Comparison of ENCODE assay signal across 12 cellular contexts in the genomic region with DNA sequence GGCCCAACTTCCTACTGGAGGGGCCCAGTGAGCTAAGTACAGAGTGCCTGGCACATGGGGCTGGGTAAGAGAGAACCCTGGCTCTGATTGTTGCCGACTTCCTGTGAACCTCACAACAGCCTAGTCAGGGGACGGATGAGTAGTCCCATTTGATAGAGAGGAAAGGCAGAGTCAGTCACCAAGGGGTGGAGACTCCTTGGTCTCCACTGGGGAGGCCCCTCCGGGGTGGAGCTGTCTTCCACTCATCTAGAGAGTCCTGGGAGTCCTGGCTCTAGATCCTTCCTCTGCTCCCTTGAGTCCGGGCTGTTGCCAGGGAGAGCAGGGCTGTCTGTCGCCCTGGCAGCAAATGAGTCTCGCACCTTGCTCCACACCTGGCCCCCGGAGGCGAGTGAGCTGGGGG. TPM values are rescaled to one million over a fixed set of nuclear protein-coding genes. Genes with fewer than 3 reads are reported as not detected.
DNase-seq lines count a peak whose midpoint lies in the region; ATAC-seq and TF ChIP-seq lines count a peak whose summit lies in the region.
"Had no signal": no experiment of that assay in that cellular context is flagged by ENCODE, and none has a peak within 500 bp of the region (broad histone marks: within the 10 kb centered on the region; RNA-seq: fewer than 3 reads in every experiment).

No MANE protein-coding gene starts in this region.

- intact Hi-C loops in prostate gland (cut with DNase I), result no loop called here

- WGBS in prostate gland, result 83% methylated on average over 8 of the region's 8 CpGs
- 91% methylated on average over 6 to 8 of the region's 8 CpGs for WGBS in endodermal cell (ENCODE audit: insufficient coverage in 1 of 2, insufficient read length in 1 of 2), 2 experiments

- H3K4me3 ChIP-seq in prostate gland (no peak overlapping the region), endodermal cell (ENCODE audit: low read length) (no peak overlapping the region)
- H3K4me3 ChIP-seq: left ventricle myocardium inferior had no signal

- H3K9me3 ChIP-seq in prostate gland (no peaks in the 10 kb centered on the region), endodermal cell (ENCODE audit: control insufficient read depth, low read length) (no peaks in the 10 kb centered on the region)
- H3K9me3 ChIP-seq: left ventricle myocardium inferior had no signal

- H3K27ac Mint-ChIP-seq in IgD-negative memory B cell, result peak overlapping the region; percentile 59 to 81 (median 71)
- peak overlapping the region; percentile 87 for H3K27ac Mint-ChIP-seq in activated naive CD8-positive, alpha-beta T cell treated with anti-CD3 and anti-CD28 coated beads, Interleukin-2, amount 50 U/mL, for 24 hours
- H3K27ac Mint-ChIP-seq in nephron progenitor cell, result no peak overlapping the region
- no peak overlapping the region for H3K27ac Mint-ChIP-seq in endodermal cell

- H3K4me3 Mint-ChIP-seq in IgD-negative memory B cell, result peak overlapping the region in 2 of 4 donors; percentile 12 to 43
- H3K4me3 Mint-ChIP-seq in activated naive CD8-positive, alpha-beta T cell treated with anti-CD3 and anti-CD28 coated beads, Interleukin-2, amount 50 U/mL, for 24 hours, result peak overlapping the region; percentile 58
- no peak overlapping the region for H3K4me3 Mint-ChIP-seq in nephron progenitor cell
- no peak overlapping the region for H3K4me3 Mint-ChIP-seq in endodermal cell

- peak; percentile 83 for DNase-seq in activated CD4-positive, alpha-beta T cell treated with anti-CD3 and anti-CD28 coated beads for 48 hours
- peak; percentile 63 for DNase-seq in activated naive CD8-positive, alpha-beta T cell treated with anti-CD3 and anti-CD28 coated beads, Interleukin-2, amount 50 U/mL, for 24 hours
- peak; percentile 50 to 64 for DNase-seq in stimulated activated CD4-positive, alpha-beta T cell treated with anti-CD3 and anti-CD28 coated beads, Interleukin-4, amount 100 ng/mL, for 48 hours (ENCODE audit: low read depth in 2 of 2)
- no peak for DNase-seq in prostate gland (ENCODE audit: low spot score)
- no peak for DNase-seq in nephron progenitor cell
- DNase-seq in endodermal cell, result no peak
- DNase-seq: DMS79, left ventricle myocardium inferior, NCI-H1105 treated with DMSO at 0.1 percent for 48 hours had no signal

- no peak for TF ChIP-seq CTCF in prostate gland (IDR thresholded peaks at IDR 0.05)
- no peak for TF ChIP-seq CTCF in nephron progenitor cell (IDR thresholded peaks at IDR 0.05)
- no peak for TF ChIP-seq CTCF in endodermal cell (conservative IDR thresholded peaks at IDR 0.05)

- no peaks in the 10 kb centered on the region for H3K4me1 ChIP-seq in prostate gland (replicated peaks)
- no peaks in the 10 kb centered on the region for H3K4me1 ChIP-seq in endodermal cell (ENCODE audit: control insufficient read depth, insufficient read depth, low read length)
- H3K4me1 ChIP-seq: parathyroid adenoma had no signal

- H3K27ac ChIP-seq in prostate gland, result no peak overlapping the region
- H3K27ac ChIP-seq in endodermal cell (ENCODE audit: low read depth, low read length), result no peak overlapping the region
- H3K27ac ChIP-seq: left ventricle myocardium inferior, parathyroid adenoma had no signal

- no peak for TF ChIP-seq POLR2A in prostate gland (IDR thresholded peaks at IDR 0.05)

- H3K36me3 ChIP-seq in prostate gland, result peaks cover 13 to 31% of the 10 kb centered on the region in 2 donors
- peaks cover 41% of the 10 kb centered on the region for H3K36me3 ChIP-seq in endodermal cell (ENCODE audit: control insufficient read depth, insufficient read depth, low read length)

- peak; percentile 67 for ATAC-seq in activated naive CD8-positive, alpha-beta T cell treated with anti-CD3 and anti-CD28 coated beads, Interleukin-2, amount 50 U/mL, for 24 hours

- H3K36me3 Mint-ChIP-seq in IgD-negative memory B cell (no peaks in the 10 kb centered on the region), nephron progenitor cell (ENCODE audit: low read depth) (peaks cover 33% of the 10 kb centered on the region), endodermal cell (ENCODE audit: low read depth) (peaks cover 49% of the 10 kb centered on the region)
- peaks cover 56% of the 10 kb centered on the region for H3K36me3 Mint-ChIP-seq in activated naive CD8-positive, alpha-beta T cell treated with anti-CD3 and anti-CD28 coated beads, Interleukin-2, amount 50 U/mL, for 24 hours (ENCODE audit: low read depth)

- H3K9me3 Mint-ChIP-seq in IgD-negative memory B cell, result no peaks in the 10 kb centered on the region
- no peaks in the 10 kb centered on the region for H3K9me3 Mint-ChIP-seq in activated naive CD8-positive, alpha-beta T cell treated with anti-CD3 and anti-CD28 coated beads, Interleukin-2, amount 50 U/mL, for 24 hours
- peaks cover under 1% of the 10 kb centered on the region for H3K9me3 Mint-ChIP-seq in nephron progenitor cell
- H3K9me3 Mint-ChIP-seq in endodermal cell, result no peaks in the 10 kb centered on the region

- H3K27me3 Mint-ChIP-seq in IgD-negative memory B cell (no peaks in the 10 kb centered on the region), nephron progenitor cell (ENCODE audit: low read depth, poor library complexity) (no peaks in the 10 kb centered on the region), endodermal cell (ENCODE audit: insufficient read depth) (no peaks in the 10 kb centered on the region)
- H3K27me3 Mint-ChIP-seq in activated naive CD8-positive, alpha-beta T cell treated with anti-CD3 and anti-CD28 coated beads, Interleukin-2, amount 50 U/mL, for 24 hours, result no peaks in the 10 kb centered on the region

- no peak overlapping the region for H3K9ac ChIP-seq in endodermal cell (ENCODE audit: extremely low read depth, low read length, poor library complexity, severe bottlenecking)
- H3K9ac ChIP-seq: parathyroid adenoma had no signal

- H3K27me3 ChIP-seq in prostate gland (replicated peaks; ENCODE audit: insufficient read depth), result no peaks in the 10 kb centered on the region
- H3K27me3 ChIP-seq in endodermal cell (ENCODE audit: control insufficient read depth, insufficient read depth, low read length, poor library complexity, severe bottlenecking), result no peaks in the 10 kb centered on the region

- H3K4me1 Mint-ChIP-seq in IgD-negative memory B cell, result peaks cover 15 to 34% (median 25%) of the 10 kb centered on the region in 3 donors
- H3K4me1 Mint-ChIP-seq in activated naive CD8-positive, alpha-beta T cell treated with anti-CD3 and anti-CD28 coated beads, Interleukin-2, amount 50 U/mL, for 24 hours, result peaks cover 85% of the 10 kb centered on the region
- H3K4me1 Mint-ChIP-seq in nephron progenitor cell, result peaks cover 11% of the 10 kb centered on the region
- H3K4me1 Mint-ChIP-seq in endodermal cell, result no peaks in the 10 kb centered on the region

RNA-seq across cellular contexts. Expression of gene GRK6, which starts 8.0 kb away (rescaled TPM):
- polyA plus RNA-seq in IgD-negative memory B cell, result 107 TPM
- 10 to 100 TPM; 28.6 to 32.4 TPM for total RNA-seq in prostate gland
- 10 to 100 TPM; 51.6 to 66.8 TPM for total RNA-seq in endodermal cell
- 31.2 TPM for polyA plus RNA-seq in endodermal cell (2013, experiment 1 of 2)
- 29.2 TPM for polyA plus RNA-seq in endodermal cell (2013, experiment 2 of 2)

RNA-seq across cellular contexts. Expression of gene PRR7, which starts 12.2 kb away (rescaled TPM):
- 23.1 TPM for polyA plus RNA-seq in IgD-negative memory B cell
- 10 to 100 TPM in 1 of 2 donors, 1 to 10 TPM in 1; 8.7 to 11.0 TPM for total RNA-seq in prostate gland
- 1 to 10 TPM; 4.7 to 8.0 TPM for total RNA-seq in endodermal cell
- polyA plus RNA-seq in endodermal cell (2013, experiment 1 of 2), result 8.2 TPM
- polyA plus RNA-seq in endodermal cell (2013, experiment 2 of 2), result 8.7 TPM

RNA-seq across cellular contexts. Expression of gene F12, which starts 25.1 kb away (rescaled TPM):
- polyA plus RNA-seq in IgD-negative memory B cell, result 0.78 TPM
- total RNA-seq in prostate gland (1 to 10 TPM in 1 of 2 donors, under 1 TPM in 1; 0.74 to 2.6 TPM), endodermal cell (1 to 10 TPM in 1 of 2 donors, under 1 TPM in 1; 0.95 to 2.9 TPM)
- polyA plus RNA-seq in endodermal cell (2013, experiment 1 of 2), result 0.75 TPM
- 0.46 TPM for polyA plus RNA-seq in endodermal cell (2013, experiment 2 of 2)
- total RNA-seq: left ventricle myocardium inferior, urinary bladder had no signal

RNA-seq across cellular contexts. Expression of gene PFN3, which starts 34.0 kb away (rescaled TPM):
- not detected for polyA plus RNA-seq in IgD-negative memory B cell
- total RNA-seq in prostate gland, result not detected
- total RNA-seq in endodermal cell, result not detected
- not detected for polyA plus RNA-seq in endodermal cell (2013, experiment 1 of 2)
- not detected for polyA plus RNA-seq in endodermal cell (2013, experiment 2 of 2)
- total RNA-seq: left ventricle myocardium inferior, urinary bladder had no signal
- polyA plus RNA-seq: urinary bladder had no signal

RNA-seq across cellular contexts. Expression of gene DBN1, which starts 39.0 kb away (rescaled TPM):
- polyA plus RNA-seq in IgD-negative memory B cell, result 0.54 TPM
- total RNA-seq in prostate gland, result 10 to 100 TPM; 33.1 to 65.1 TPM
- 100 to 1,000 TPM; 322 to 383 TPM for total RNA-seq in endodermal cell
- polyA plus RNA-seq in endodermal cell (2013, experiment 1 of 2), result 285 TPM
- 272 TPM for polyA plus RNA-seq in endodermal cell (2013, experiment 2 of 2)

Comparison
In these comparisons a context has a peak if more than half of its experiments do, and no peak if none do; other contexts are left out.
1. H3K27ac Mint-ChIP-seq: peak in IgD-negative memory B cell (3 of 3) and activated naive CD8-positive, alpha-beta T cell treated with anti-CD3 and anti-CD28 coated beads, Interleukin-2, amount 50 U/mL, for 24 hours (single experiment); none in nephron progenitor cell (single experiment) and endodermal cell (single experiment).
2. DNase-seq: peak in activated CD4-positive, alpha-beta T cell treated with anti-CD3 and anti-CD28 coated beads for 48 hours (single experiment), activated naive CD8-positive, alpha-beta T cell treated with anti-CD3 and anti-CD28 coated beads, Interleukin-2, amount 50 U/mL, for 24 hours (single experiment) and stimulated activated CD4-positive, alpha-beta T cell treated with anti-CD3 and anti-CD28 coated beads, Interleukin-4, amount 100 ng/mL, for 48 hours (2 of 2); none in prostate gland (single experiment), nephron progenitor cell (single experiment) and endodermal cell (single experiment).